Comparison of ENCODE assay signal across 11 cellular contexts in genomic region chr1:234958066-234958701, GRCh38.
A peak's percentile ranks its signal among the peaks of the same experiment; 100 is the strongest.
DNase-seq lines count a peak whose midpoint lies in the region; TF ChIP-seq lines count a peak whose summit lies in the region.
"Had no signal": no experiment of that assay in that cellular context is flagged by ENCODE, and none has a peak within 500 bp of the region (broad histone marks: within the 10 kb centered on the region; RNA-seq: fewer than 3 reads in every experiment).

No MANE protein-coding gene starts in this region.

- H3K4me1 Mint-ChIP-seq in activated naive CD4-positive, alpha-beta T cell treated with anti-CD3 and anti-CD28 coated beads, Interleukin-2, amount 50 U/mL, for 24 hours: peaks cover 73% of the 10 kb centered on the region
- peaks cover 85% of the 10 kb centered on the region for H3K4me1 Mint-ChIP-seq in activated T-helper 2 cell treated with anti-CD3 and anti-CD28 coated beads, Interferon-gamma antibody, Interleukin-2, Interleukin-4, amounts not matched to agents 10 μg/mL and 5 μg/mL and 100 μg/mL, durations not matched to agents 14 hours and 24 hours and 36 hours (ENCODE audit: low read depth)

- peak overlapping the region; percentile 8 for H3K27ac Mint-ChIP-seq in activated naive CD4-positive, alpha-beta T cell treated with anti-CD3 and anti-CD28 coated beads, Interleukin-2, amount 50 U/mL, for 24 hours
- H3K27ac Mint-ChIP-seq in activated T-helper 2 cell treated with anti-CD3 and anti-CD28 coated beads, Interferon-gamma antibody, Interleukin-2, Interleukin-4, amounts not matched to agents 10 μg/mL and 5 μg/mL and 100 μg/mL, durations not matched to agents 14 hours and 24 hours and 36 hours: peak overlapping the region; percentile 51

- H3K4me3 ChIP-seq in transverse colon (no peak overlapping the region), smooth muscle cell (no peak overlapping the region)

- no peak for TF ChIP-seq EP300 in transverse colon (IDR thresholded peaks at IDR 0.05; ENCODE audit: low read depth)

- no peak overlapping the region for H2AFZ ChIP-seq in smooth muscle cell (ENCODE audit: low read depth)

- H3K27ac ChIP-seq in transverse colon (peak overlapping the region; percentile 88 to 94 (median 90)), smooth muscle cell (ENCODE audit: low read depth) (no peak overlapping the region)

- DNase-seq in activated naive CD4-positive, alpha-beta T cell treated with Interleukin-2 at 50 U/mL for 16 hours: no peak
- DNase-seq in activated T-helper 2 cell treated with anti-CD3 and anti-CD28 coated beads, Interferon-gamma antibody, Interleukin-2, Interleukin-4, amounts not matched to agents 10 μg/mL and 5 μg/mL and 100 μg/mL, durations not matched to agents 14 hours and 24 hours and 36 hours (ENCODE audit: low spot score): no peak
- DNase-seq in mesenteric fat pad (ENCODE audit: low spot score) (peak; percentile 82), transverse colon (no peak), foreskin melanocyte (no peak), NOMO-1 (lab: John Stamatoyannopoulos, UW; ENCODE audit: unreplicated experiment in 2 of 2) (no peak), smooth muscle cell (lab: John Stamatoyannopoulos, UW; ENCODE audit: unreplicated experiment) (no peak)
- DNase-seq: activated CD4-positive, alpha-beta T cell treated with anti-CD3 and anti-CD28 coated beads for 4 hours; NCI-H1105 had no signal

- intact Hi-C loops in activated T-helper 2 cell treated with anti-CD3 and anti-CD28 coated beads, Interferon-gamma antibody, Interleukin-2, Interleukin-4, amounts not matched to agents 10 μg/mL and 5 μg/mL and 100 μg/mL, durations not matched to agents 14 hours and 24 hours and 36 hours (cut with micrococcal nuclease): no loop called here
- intact Hi-C loops in transverse colon (cut with DNase I; ENCODE audit: low total_unique reads): no loop called here

- no peaks in the 10 kb centered on the region for H4K20me1 ChIP-seq in smooth muscle cell (ENCODE audit: low read depth)

- H3K36me3 ChIP-seq in transverse colon (no peaks in the 10 kb centered on the region), smooth muscle cell (ENCODE audit: low read depth) (no peaks in the 10 kb centered on the region)

- no peaks in the 10 kb centered on the region for H3K9me3 Mint-ChIP-seq in activated naive CD4-positive, alpha-beta T cell treated with anti-CD3 and anti-CD28 coated beads, Interleukin-2, amount 50 U/mL, for 24 hours
- no peaks in the 10 kb centered on the region for H3K9me3 Mint-ChIP-seq in activated T-helper 2 cell treated with anti-CD3 and anti-CD28 coated beads, Interferon-gamma antibody, Interleukin-2, Interleukin-4, amounts not matched to agents 10 μg/mL and 5 μg/mL and 100 μg/mL, durations not matched to agents 14 hours and 24 hours and 36 hours

- H3K9me3 ChIP-seq in transverse colon (no peaks in the 10 kb centered on the region), smooth muscle cell (replicated peaks; ENCODE audit: low read depth) (no peaks in the 10 kb centered on the region)

- TF ChIP-seq POLR2A in transverse colon (IDR thresholded peaks at IDR 0.05): no peak

- no peak overlapping the region for H3K4me2 ChIP-seq in smooth muscle cell

- peaks cover 24% of the 10 kb centered on the region for H3F3A ChIP-seq in smooth muscle cell (ENCODE audit: low read depth)

- no peak overlapping the region for H3K9ac ChIP-seq in smooth muscle cell (ENCODE audit: low read depth)

- no peak overlapping the region for H3K4me3 Mint-ChIP-seq in activated naive CD4-positive, alpha-beta T cell treated with anti-CD3 and anti-CD28 coated beads, Interleukin-2, amount 50 U/mL, for 24 hours
- H3K4me3 Mint-ChIP-seq in activated T-helper 2 cell treated with anti-CD3 and anti-CD28 coated beads, Interferon-gamma antibody, Interleukin-2, Interleukin-4, amounts not matched to agents 10 μg/mL and 5 μg/mL and 100 μg/mL, durations not matched to agents 14 hours and 24 hours and 36 hours (ENCODE audit: low read depth): no peak overlapping the region
- H3K4me3 Mint-ChIP-seq: B cell had no signal

- in situ Hi-C loops in transverse colon (cut with MboI; ENCODE audit: low pct_ligation_motif_present in 1 of 4, low pct_unique_long_range_greater_than_20kb in 1 of 4, low sequenced_read_pairs in 3 of 4): no loop called here

- H3K4me1 ChIP-seq in transverse colon (peaks cover 49 to 90% (median 85%) of the 10 kb centered on the region in 4 donors), smooth muscle cell (ENCODE audit: low read depth) (peaks cover 59% of the 10 kb centered on the region)

- H3K27me3 ChIP-seq in transverse colon (no peaks in the 10 kb centered on the region), smooth muscle cell (ENCODE audit: low read depth) (no peaks in the 10 kb centered on the region)

- H3K36me3 Mint-ChIP-seq in activated naive CD4-positive, alpha-beta T cell treated with anti-CD3 and anti-CD28 coated beads, Interleukin-2, amount 50 U/mL, for 24 hours: no peaks in the 10 kb centered on the region
- peaks cover 9% of the 10 kb centered on the region for H3K36me3 Mint-ChIP-seq in activated T-helper 2 cell treated with anti-CD3 and anti-CD28 coated beads, Interferon-gamma antibody, Interleukin-2, Interleukin-4, amounts not matched to agents 10 μg/mL and 5 μg/mL and 100 μg/mL, durations not matched to agents 14 hours and 24 hours and 36 hours (ENCODE audit: low read depth)

- WGBS in transverse colon (ENCODE audit: low coverage in 1 of 2), 2 donors: 40 to 77% methylated on average over 1 to 13 of the region's 13 CpGs
- WGBS in smooth muscle cell (ENCODE audit: low lambda C conversion rate): 87% methylated on average over 13 of the region's 13 CpGs

- TF ChIP-seq CTCF in transverse colon (IDR thresholded peaks at IDR 0.05): no peak
- no peak for TF ChIP-seq CTCF in smooth muscle cell (IDR thresholded peaks at IDR 0.05; ENCODE audit: borderline replicate concordance, insufficient read depth, poor library complexity, severe bottlenecking)

- H3K79me2 ChIP-seq in smooth muscle cell (ENCODE audit: low read depth): no peaks in the 10 kb centered on the region

- H3K27me3 Mint-ChIP-seq in activated naive CD4-positive, alpha-beta T cell treated with anti-CD3 and anti-CD28 coated beads, Interleukin-2, amount 50 U/mL, for 24 hours: no peaks in the 10 kb centered on the region
- no peaks in the 10 kb centered on the region for H3K27me3 Mint-ChIP-seq in activated T-helper 2 cell treated with anti-CD3 and anti-CD28 coated beads, Interferon-gamma antibody, Interleukin-2, Interleukin-4, amounts not matched to agents 10 μg/mL and 5 μg/mL and 100 μg/mL, durations not matched to agents 14 hours and 24 hours and 36 hours (ENCODE audit: low read depth)
- H3K27me3 Mint-ChIP-seq: B cell had no signal
